Comparison of ENCODE assay signal across 9 cellular contexts in the genomic region with DNA sequence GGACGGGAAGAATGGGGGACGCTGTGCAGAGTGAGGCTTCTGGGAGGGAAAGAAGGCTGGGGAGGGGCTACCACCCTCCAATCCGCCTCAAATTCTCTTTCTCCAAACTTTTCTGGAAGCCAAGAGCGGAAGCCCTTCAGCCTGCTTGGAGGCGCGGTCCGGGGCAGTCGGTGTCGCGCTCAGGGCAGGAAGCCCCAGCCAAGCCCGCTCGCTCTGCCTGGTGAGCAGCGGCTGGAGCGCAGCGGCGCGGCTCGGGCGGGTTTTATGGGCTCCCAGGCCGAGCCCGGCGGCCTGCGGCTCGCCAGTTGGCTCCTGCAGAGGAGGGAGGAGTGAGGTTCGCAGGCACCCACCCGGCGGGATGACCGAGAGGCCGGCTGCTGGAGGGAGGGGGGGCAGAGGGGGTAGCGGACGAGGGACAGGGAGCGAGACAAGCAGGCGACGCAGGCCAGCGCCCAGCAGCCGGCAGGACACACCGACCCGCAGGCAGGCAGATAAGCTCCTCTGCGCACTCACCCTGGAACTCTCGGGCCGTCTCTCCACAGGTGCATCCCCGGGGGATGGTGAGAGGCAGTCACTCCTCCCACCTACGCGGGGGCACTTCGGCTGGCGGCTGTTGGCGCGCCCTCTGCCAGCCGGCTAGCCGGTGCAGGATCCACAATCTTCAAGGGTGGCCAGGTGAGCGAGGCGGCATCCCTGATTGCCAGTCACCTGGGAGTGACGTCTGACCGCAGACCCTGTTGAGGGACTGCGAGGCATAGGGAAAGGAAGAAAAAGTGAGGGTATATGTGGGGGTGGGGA. TPM values are rescaled to one million over a fixed set of nuclear protein-coding genes. Genes with fewer than 3 reads are reported as not detected.
A peak's percentile ranks its signal among the peaks of the same experiment; 100 is the strongest.
DNase-seq lines count a peak whose midpoint lies in the region; ATAC-seq and TF ChIP-seq lines count a peak whose summit lies in the region.
"Had no signal": no experiment of that assay in that cellular context is flagged by ENCODE, and none has a peak within 500 bp of the region (broad histone marks: within the 10 kb centered on the region; RNA-seq: fewer than 3 reads in every experiment).

A gene with protein sequence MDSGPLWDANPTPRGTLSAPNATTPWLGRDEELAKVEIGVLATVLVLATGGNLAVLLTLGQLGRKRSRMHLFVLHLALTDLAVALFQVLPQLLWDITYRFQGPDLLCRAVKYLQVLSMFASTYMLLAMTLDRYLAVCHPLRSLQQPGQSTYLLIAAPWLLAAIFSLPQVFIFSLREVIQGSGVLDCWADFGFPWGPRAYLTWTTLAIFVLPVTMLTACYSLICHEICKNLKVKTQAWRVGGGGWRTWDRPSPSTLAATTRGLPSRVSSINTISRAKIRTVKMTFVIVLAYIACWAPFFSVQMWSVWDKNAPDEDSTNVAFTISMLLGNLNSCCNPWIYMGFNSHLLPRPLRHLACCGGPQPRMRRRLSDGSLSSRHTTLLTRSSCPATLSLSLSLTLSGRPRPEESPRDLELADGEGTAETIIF (minus strand): TSS at position 238 of the 798 bp plus-strand sequence. CDS start 498 bp downstream, outside the sequence.

- H3K9me3 ChIP-seq in HUES64 (ENCODE audit: insufficient read depth, low read depth, low read length), result peaks cover 11% of the 10 kb centered on the region; the same call in 1 of the 2 replicates
- no peaks in the 10 kb centered on the region for H3K9me3 ChIP-seq in SU-DHL-6 (ENCODE audit: insufficient read depth, low read length)
- peaks cover 4 to 8% (median 6%) of the 10 kb centered on the region in 4 donors for H3K9me3 ChIP-seq in upper lobe of left lung

- POLR2A ChIA-PET in BJ (lab: Charles Lee), result no interaction called here
- POLR2A ChIA-PET in naive thymus-derived CD8-positive, alpha-beta T cell (lab: Charles Lee), result no interaction called here

- H3K79me2 ChIP-seq in SU-DHL-6 (ENCODE audit: insufficient read depth, low read length), result no peaks in the 10 kb centered on the region

- no peaks in the 10 kb centered on the region for H3K9me2 ChIP-seq in SU-DHL-6 (replicated peaks; ENCODE audit: insufficient read depth, low read length)

- H3K27me3 ChIP-seq in BJ (ENCODE audit: control insufficient read depth, insufficient read depth, low read length), result peaks cover 13% of the 10 kb centered on the region
- H3K27me3 ChIP-seq in HUES64 (ENCODE audit: insufficient read depth, low read length), result peaks cover 39% of the 10 kb centered on the region
- no peaks in the 10 kb centered on the region for H3K27me3 ChIP-seq in SU-DHL-6 (ENCODE audit: low read length)
- H3K27me3 ChIP-seq in upper lobe of left lung, result peaks cover 0 to 4% (median 2%) of the 10 kb centered on the region in 4 donors

- no peak within 1 kb of the TSS for H2AFZ ChIP-seq in SU-DHL-6 (ENCODE audit: low read depth, low read length, severe bottlenecking)

- no peaks in the 10 kb centered on the region for H3F3A ChIP-seq in SU-DHL-6 (ENCODE audit: insufficient read depth)

- 1% methylated on average over 55 of the region's 55 CpGs for WGBS in HUES64
- 2 to 3% methylated on average over 24 to 48 of the region's 55 CpGs for WGBS in upper lobe of left lung, 2 donors

- no peaks in the 10 kb centered on the region for H4K20me1 ChIP-seq in SU-DHL-6 (ENCODE audit: low read depth, low read length)

- peak within 1 kb of the TSS; percentile 30 for H3K4me2 ChIP-seq in SU-DHL-6 (ENCODE audit: low read depth, low read length, poor library complexity, severe bottlenecking)

- DNase-seq in BJ (ENCODE audit: low read depth) (no peak), epithelial cell of proximal tubule (ENCODE audit: low read depth) (no peak), upper lobe of left lung (peak; percentile 31 to 90)
- DNase-seq in naive thymus-derived CD8-positive, alpha-beta T cell, result peak in 1 of 10 donors; percentile 5

- peak within 1 kb of the TSS in 1 of 10 donors; percentile 69 for H3K27ac Mint-ChIP-seq in naive thymus-derived CD8-positive, alpha-beta T cell

- H3K9ac ChIP-seq in HUES64 (ENCODE audit: low read depth, low read length) (no peak within 1 kb of the TSS; the same call in 1 of the 2 replicates), SU-DHL-6 (ENCODE audit: low read length) (no peak within 1 kb of the TSS)

- H3K4me1 Mint-ChIP-seq in naive thymus-derived CD8-positive, alpha-beta T cell, result peaks cover 7 to 17% (median 11%) of the 10 kb centered on the region in 4 donors

- H3K36me3 Mint-ChIP-seq in naive thymus-derived CD8-positive, alpha-beta T cell, result peaks cover 2 to 25% (median 8%) of the 10 kb centered on the region in 3 donors

- H3K36me3 ChIP-seq in BJ (ENCODE audit: control insufficient read depth, insufficient read depth, low read length) (no peaks in the 10 kb centered on the region), HUES64 (ENCODE audit: insufficient read depth, low read length) (no peaks in the 10 kb centered on the region), SU-DHL-6 (ENCODE audit: low read length) (peaks cover 5% of the 10 kb centered on the region; the same call in 1 of the 2 replicates), upper lobe of left lung (no peaks in the 10 kb centered on the region)

- TF ChIP-seq CTCF in BJ (IDR thresholded peaks at IDR 0.05; ENCODE audit: insufficient read depth, low read depth, low read length), result 0 out of 2 replicates have a peak, but pooled peaks have one; percentile 8
- TF ChIP-seq CTCF in SU-DHL-6 (IDR thresholded peaks at IDR 0.05; ENCODE audit: insufficient read depth, low read length, poor library complexity, severe bottlenecking), result no peak
- TF ChIP-seq CTCF in epithelial cell of proximal tubule (conservative IDR thresholded peaks at IDR 0.05; ENCODE audit: low read depth, low read length), result peak; percentile 6
- no peak for TF ChIP-seq CTCF in upper lobe of left lung (IDR thresholded peaks at IDR 0.05)

- H3K4me1 ChIP-seq in HUES64 (ENCODE audit: insufficient read depth, low read length) (0 out of 2 replicates have a peak, but pooled peaks cover 4% of the 10 kb centered on the region), upper lobe of left lung (peaks cover 9 to 22% (median 16%) of the 10 kb centered on the region in 4 donors)

- no peak for TF ChIP-seq POLR2A in upper lobe of left lung (IDR thresholded peaks at IDR 0.05)

- no peak for TF ChIP-seq EP300 in upper lobe of left lung (IDR thresholded peaks at IDR 0.05)

- H3K27ac ChIP-seq in HUES64 (ENCODE audit: low read depth, low read length), result no peak within 1 kb of the TSS
- H3K27ac ChIP-seq in SU-DHL-6 (ENCODE audit: low read depth, low read length), result no peak within 1 kb of the TSS
- H3K27ac ChIP-seq in upper lobe of left lung, result no peak within 1 kb of the TSS

- ATAC-seq in naive thymus-derived CD8-positive, alpha-beta T cell, result peak; percentile 57 to 63
- ATAC-seq in upper lobe of left lung (ENCODE audit: low FRiP score in 2 of 2), result peak; percentile 54 to 87
- ATAC-seq in GM19452 (IDR thresholded peaks at IDR 0.05; ENCODE audit: unreplicated experiment), result no peak
- ATAC-seq in HG03139 (IDR thresholded peaks at IDR 0.05; ENCODE audit: unreplicated experiment), result no peak

- peaks cover 3 to 25% (median 14%) of the 10 kb centered on the region in 9 donors for H3K9me3 Mint-ChIP-seq in naive thymus-derived CD8-positive, alpha-beta T cell

- H3K27me3 Mint-ChIP-seq in naive thymus-derived CD8-positive, alpha-beta T cell, result peaks cover 16 to 61% (median 32%) of the 10 kb centered on the region in 5 donors

- peak within 1 kb of the TSS; percentile 23 to 71 (median 64) for H3K4me3 Mint-ChIP-seq in naive thymus-derived CD8-positive, alpha-beta T cell

- peak within 1 kb of the TSS; percentile 30 for H3K4me3 ChIP-seq in BJ (ENCODE audit: low read depth, low read length)
- peak within 1 kb of the TSS; percentile 60 for H3K4me3 ChIP-seq in HUES64 (ENCODE audit: low read length)
- H3K4me3 ChIP-seq in SU-DHL-6 (ENCODE audit: insufficient read depth, low read length, poor library complexity, severe bottlenecking), result no peak within 1 kb of the TSS
- peak within 1 kb of the TSS; percentile 45 for H3K4me3 ChIP-seq in epithelial cell of proximal tubule (ENCODE audit: low read depth, low read length)
- peak within 1 kb of the TSS in 3 of 4 donors; percentile 30 to 49 (median 43) for H3K4me3 ChIP-seq in upper lobe of left lung

- CTCF ChIA-PET in BJ (lab: Yijun Ruan, JAX), result interaction anchor here (0.9 to 2.0 kb wide), 2 partner anchors 11 to 133 kb away, joined by 3 to 6 read pairs; no protein-coding TSS in a partner anchor

RNA-seq across cellular contexts. Expression of the gene that starts here (rescaled TPM):
- not detected in 2 replicates for polyA plus RNA-seq in BJ (2011; rRNA removed)
- polyA minus RNA-seq in BJ (2011; rRNA and poly(A)+ RNA removed), result not detected in 2 replicates
- 0.15 TPM for polyA plus RNA-seq in HUES64 (2013, experiment 1 of 2)
- polyA plus RNA-seq in HUES64 (2013, experiment 2 of 2), result not detected
- not detected in 2 replicates for total RNA-seq in epithelial cell of proximal tubule
- total RNA-seq in naive thymus-derived CD8-positive, alpha-beta T cell, result not detected
- polyA plus RNA-seq in naive thymus-derived CD8-positive, alpha-beta T cell, result not detected
- not detected for total RNA-seq in upper lobe of left lung
- total RNA-seq: frontal cortex had no signal

Comparison
In these comparisons a context has a peak if more than half of its experiments do, and no peak if none do; other contexts are left out.
1. Peak in ATAC-seq in naive thymus-derived CD8-positive, alpha-beta T cell; RNA of the gene not detected or under 1 TPM.
2. Peak in DNase-seq, ATAC-seq and H3K4me3 ChIP-seq in upper lobe of left lung; RNA of the gene not detected or under 1 TPM.
3. CTCF ChIP-seq: peak in BJ (single experiment) and epithelial cell of proximal tubule (single experiment); none in SU-DHL-6 (single experiment) and upper lobe of left lung (0 of 6).